1 cellular context compared by ENCODE assay signal in genomic region chr15:33108518-33108917, GRCh38.
TF ChIP-seq lines count a peak whose summit lies in the region.

No MANE protein-coding gene starts in this region.

TF ChIP-seq in SK-N-SH treated with all-trans-retinoic acid at 6 μM for 48 hours, 23 proteins besides CTCF, POLR2A, EP300 and RAD21 (continued from another document):
- TF ChIP-seq GLIS3 (CRISPR knock-in tag; IDR thresholded peaks at IDR 0.05) = no peak
- no peak for TF ChIP-seq ARNTL (CRISPR knock-in tag; IDR thresholded peaks at IDR 0.05; ENCODE audit: borderline replicate concordance, low read depth)
- TF ChIP-seq RARB (CRISPR knock-in tag; IDR thresholded peaks at IDR 0.05) = no peak
- TF ChIP-seq TCF4 (CRISPR knock-in tag; IDR thresholded peaks at IDR 0.05; ENCODE audit: borderline replicate concordance) = no peak
- no peak for TF ChIP-seq POU6F1 (CRISPR knock-in tag; IDR thresholded peaks at IDR 0.05; ENCODE audit: borderline replicate concordance, low read depth)
- TF ChIP-seq ZFP3 (CRISPR knock-in tag; IDR thresholded peaks at IDR 0.05) = no peak
- TF ChIP-seq ZC3H10 (CRISPR knock-in tag; IDR thresholded peaks at IDR 0.05) = no peak
- TF ChIP-seq SNAI2 (CRISPR knock-in tag; IDR thresholded peaks at IDR 0.05) = no peak
- no peak for TF ChIP-seq BACH2 (CRISPR knock-in tag; IDR thresholded peaks at IDR 0.05; ENCODE audit: borderline replicate concordance)
TF ChIP-seq in SK-N-SH treated with all-trans-retinoic acid at 6 μM for 48 hours: peak in this region for 0.
